In the genomic region with DNA sequence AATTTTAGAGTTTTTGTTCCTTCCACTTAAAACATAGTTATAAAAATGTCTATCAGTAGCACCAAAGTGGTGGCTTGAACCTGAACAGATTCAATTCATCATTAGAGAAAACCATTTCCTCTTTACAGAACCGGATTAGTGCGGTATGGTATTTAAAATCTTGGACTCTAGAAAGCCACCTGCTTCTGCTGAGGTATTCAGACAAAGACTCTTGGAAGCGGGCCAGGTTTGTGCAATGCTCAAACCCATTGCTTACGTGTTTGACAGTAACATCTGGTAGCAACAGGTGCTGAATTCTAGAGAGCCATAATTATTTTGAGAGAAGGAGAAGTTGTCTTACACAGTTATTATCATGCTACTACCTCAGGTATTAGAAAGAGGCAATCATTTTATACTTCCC, we compare ENCODE assay signal across 9 cellular contexts.
DNase-seq lines count a peak whose midpoint lies in the region; ATAC-seq and TF ChIP-seq lines count a peak whose summit lies in the region.
"Had no signal": no experiment of that assay in that cellular context is flagged by ENCODE, and none has a peak within 500 bp of the region (broad histone marks: within the 10 kb centered on the region; RNA-seq: fewer than 3 reads in every experiment).

No MANE protein-coding gene starts in this region.

- H3K4me2 ChIP-seq in GM23248 (ENCODE audit: unreplicated experiment), result no peak overlapping the region

- ATAC-seq in GM18520 (IDR thresholded peaks at IDR 0.05; ENCODE audit: unreplicated experiment), result peak; percentile 36
- ATAC-seq in HG03196 (IDR thresholded peaks at IDR 0.05; ENCODE audit: unreplicated experiment), result peak; percentile 60
- peak; percentile 78 for ATAC-seq in left colon
- no peak for ATAC-seq in GM21619 (IDR thresholded peaks at IDR 0.05; ENCODE audit: unreplicated experiment)

- TF ChIP-seq EP300 in esophagus muscularis mucosa (IDR thresholded peaks at IDR 0.05), result no peak

- H3K79me2 ChIP-seq in GM23248 (ENCODE audit: insufficient read depth), result no peaks in the 10 kb centered on the region
- H3K79me2 ChIP-seq: parathyroid adenoma had no signal

- no peaks in the 10 kb centered on the region for H3F3A ChIP-seq in GM23248 (ENCODE audit: insufficient read depth)

- H2AFZ ChIP-seq in GM23248, result no peak overlapping the region
- H2AFZ ChIP-seq: parathyroid adenoma had no signal

- H3K27ac ChIP-seq in esophagus muscularis mucosa (replicated peaks in 1 of 4), result no peak overlapping the region
- H3K27ac ChIP-seq in GM23248, result no peak overlapping the region
- H3K27ac ChIP-seq: parathyroid adenoma had no signal

- H3K9me3 ChIP-seq in esophagus muscularis mucosa (no peaks in the 10 kb centered on the region), GM23248 (ENCODE audit: low read depth) (no peaks in the 10 kb centered on the region)

- H3K4me3 ChIP-seq in esophagus muscularis mucosa, result no peak overlapping the region
- H3K4me3 ChIP-seq in GM23248, result no peak overlapping the region

- in situ Hi-C loops in GM23248 (cut with MboI), result no loop called here

- intact Hi-C loops in left colon (cut with DNase I, micrococcal nuclease) (no loop called here), esophagus muscularis mucosa (cut with DNase I) (no loop called here)

- H3K27me3 ChIP-seq in esophagus muscularis mucosa (no peaks in the 10 kb centered on the region), GM23248 (replicated peaks; ENCODE audit: insufficient read depth) (no peaks in the 10 kb centered on the region)

- no peaks in the 10 kb centered on the region for H3K9me2 ChIP-seq in GM23248 (ENCODE audit: insufficient read depth)

- no peak for TF ChIP-seq POLR2A in esophagus muscularis mucosa (IDR thresholded peaks at IDR 0.05; ENCODE audit: low read depth)

- H4K20me1 ChIP-seq in GM23248 (ENCODE audit: insufficient read depth), result no peaks in the 10 kb centered on the region

- H3K4me1 ChIP-seq in esophagus muscularis mucosa (no peaks in the 10 kb centered on the region), GM23248 (ENCODE audit: insufficient read depth) (no peaks in the 10 kb centered on the region)
- H3K4me1 ChIP-seq: parathyroid adenoma had no signal

- WGBS in esophagus muscularis mucosa, result 41% methylated on average over 4 of the region's 4 CpGs
- 77 to 80% methylated on average over 4 of the region's 4 CpGs for WGBS in GM23248 (ENCODE audit: low coverage in 1 of 2, low lambda C conversion rate in 2 of 2, missing lambda C conversion rate in 2 of 2), 2 experiments

- DNase-seq in NCI-H2227 treated with DMSO at 0.1 percent for 48 hours (lab: John Stamatoyannopoulos, UW) (peak; percentile 45), left colon (peak; percentile 72 to 75), esophagus muscularis mucosa (ENCODE audit: extremely low spot score) (no peak), GM23248 (no peak)
- no peak for DNase-seq in activated CD4-positive, alpha-beta T cell treated with anti-CD3 and anti-CD28 coated beads for 4 hours

- no peak for TF ChIP-seq CTCF in esophagus muscularis mucosa (IDR thresholded peaks at IDR 0.05)

- no peaks in the 10 kb centered on the region for H3K36me3 ChIP-seq in esophagus muscularis mucosa
- no peaks in the 10 kb centered on the region for H3K36me3 ChIP-seq in GM23248 (ENCODE audit: low read depth)

- H3K9ac ChIP-seq in GM23248, result no peak overlapping the region
- H3K9ac ChIP-seq: parathyroid adenoma had no signal

Comparison
In these comparisons a context has a peak if more than half of its experiments do, and no peak if none do; other contexts are left out.
1. DNase-seq: peak in NCI-H2227 treated with DMSO at 0.1 percent for 48 hours (single experiment) and left colon (2 of 2); none in esophagus muscularis mucosa (single experiment), activated CD4-positive, alpha-beta T cell treated with anti-CD3 and anti-CD28 coated beads for 4 hours (0 of 2) and GM23248 (single experiment).